ENCODE assay signal across 8 cellular contexts in genomic region chr2:138090330-138090729, GRCh38.
DNase-seq lines count a peak whose midpoint lies in the region; ATAC-seq and TF ChIP-seq lines count a peak whose summit lies in the region.

No MANE protein-coding gene starts in this region.

- no peak overlapping the region for H3K27ac ChIP-seq in esophagus squamous epithelium
- no peak overlapping the region for H3K27ac ChIP-seq in psoas muscle

- H3K36me3 ChIP-seq in esophagus squamous epithelium (no peaks in the 10 kb centered on the region), psoas muscle (ENCODE audit: insufficient read depth in 1 of 2, low read depth in 1 of 2) (no peaks in the 10 kb centered on the region)

- no peak for TF ChIP-seq POLR2A in esophagus squamous epithelium (IDR thresholded peaks at IDR 0.05)

- TF ChIP-seq CTCF in esophagus squamous epithelium (IDR thresholded peaks at IDR 0.05) (peak in 5 of 6 experiments; percentile 47 to 82 (median 62)), psoas muscle (IDR thresholded peaks at IDR 0.05) (peak; percentile 46)

- H3K9me3 ChIP-seq in esophagus squamous epithelium (no peaks in the 10 kb centered on the region), psoas muscle (no peaks in the 10 kb centered on the region)

- intact Hi-C loops in esophagus squamous epithelium (cut with DNase I), result loop anchor here (5.0 kb wide), 1 partner anchor 148 kb away; no protein-coding TSS in a partner anchor
- intact Hi-C loops in psoas muscle (cut with DNase I), result loop anchor here in 1 of 2 donors (10.0 kb wide), 1 partner anchor 146 kb away; no protein-coding TSS in a partner anchor

- ATAC-seq in GM19023 (IDR thresholded peaks at IDR 0.05; ENCODE audit: unreplicated experiment) (peak; percentile 81), HG03378 (IDR thresholded peaks at IDR 0.05; ENCODE audit: unreplicated experiment) (peak; percentile 85), psoas muscle (no peak), HG03460 (IDR thresholded peaks at IDR 0.05; ENCODE audit: unreplicated experiment) (no peak)

- WGBS in esophagus squamous epithelium, 2 donors, result 39 to 60% methylated on average over 1 of the region's 1 CpG
- 39 to 88% (median 55%) methylated on average over 1 of the region's 1 CpG for WGBS in psoas muscle, 3 donors

- H3K4me1 ChIP-seq in esophagus squamous epithelium (peaks cover 0 to 9% (median 0%) of the 10 kb centered on the region in 3 donors), psoas muscle (no peaks in the 10 kb centered on the region)

- H3K4me3 ChIP-seq in esophagus squamous epithelium (no peak overlapping the region), psoas muscle (no peak overlapping the region)

- DNase-seq in Ammon's horn (ENCODE audit: low spot score) (peak; percentile 60), NOMO-1 treated with dmso at 0.1 percent for 144 hours (lab: John Stamatoyannopoulos, UW; ENCODE audit: unreplicated experiment) (peak; percentile 53), esophagus squamous epithelium (lab: John Stamatoyannopoulos, UW) (no peak), psoas muscle (no peak)
- DNase-seq in stimulated activated CD8-positive, alpha-beta memory T cell treated with anti-CD3 and anti-CD28 coated beads, Interleukin-4, amount 100 ng/mL, for 48 hours, result no peak

- H3K27me3 ChIP-seq in esophagus squamous epithelium (peaks cover 0 to 3% (median 0%) of the 10 kb centered on the region in 4 donors), psoas muscle (ENCODE audit: insufficient read depth in 3 of 3, low read length in 2 of 3) (no peaks in the 10 kb centered on the region)

Comparison
In these comparisons a context has a peak if more than half of its experiments do, and no peak if none do; other contexts are left out.
1. DNase-seq: peak in Ammon's horn (single experiment) and NOMO-1 treated with dmso at 0.1 percent for 144 hours (single experiment); none in esophagus squamous epithelium (single experiment), psoas muscle (0 of 2) and stimulated activated CD8-positive, alpha-beta memory T cell treated with anti-CD3 and anti-CD28 coated beads, Interleukin-4, amount 100 ng/mL, for 48 hours (single experiment).
2. ATAC-seq: peak in GM19023 (single experiment) and HG03378 (single experiment); none in psoas muscle (0 of 4) and HG03460 (single experiment).